8 cellular contexts compared by ENCODE assay signal in genomic region chr2:234308814-234309195, GRCh38.
DNase-seq lines count a peak whose midpoint lies in the region; ATAC-seq and TF ChIP-seq lines count a peak whose summit lies in the region.

No MANE protein-coding gene starts in this region.

- no peak overlapping the region for H3K4me3 ChIP-seq in epithelial cell of esophagus (ENCODE audit: low read length)

- DNase-seq in activated CD4-positive, alpha-beta T cell treated with anti-CD3 and anti-CD28 coated beads for 1 hour = peak; percentile 57
- DNase-seq in epithelial cell of esophagus (ENCODE audit: low read depth) = peak; percentile 84
- peak; percentile 64 to 65 for DNase-seq in stimulated activated CD4-positive, alpha-beta T cell treated with anti-CD3 and anti-CD28 coated beads, Interleukin-15, amount 100 ng/mL, for 48 hours (ENCODE audit: low read depth in 2 of 2)
- no peak for DNase-seq in NCI-H1417 (lab: John Stamatoyannopoulos, UW)
- no peak for DNase-seq in NK-92 treated with Interleukin-12 subunit alpha and Interleukin-12 subunit beta, amount 100 ng/mL, for 24 hours (lab: John Stamatoyannopoulos, UW)
- no peak for DNase-seq in ureter (ENCODE audit: low spot score)

- TF ChIP-seq CTCF in epithelial cell of esophagus (IDR thresholded peaks at IDR 0.05; ENCODE audit: insufficient read depth, low read depth, low read length, missing control alignments) = no peak

- ATAC-seq in GM19035 (IDR thresholded peaks at IDR 0.05; ENCODE audit: unreplicated experiment) = peak; percentile 86
- peak; percentile 93 for ATAC-seq in HG03135 (IDR thresholded peaks at IDR 0.05; ENCODE audit: unreplicated experiment)

Comparison
In these comparisons a context has a peak if more than half of its experiments do, and no peak if none do; other contexts are left out.
1. DNase-seq: peak in activated CD4-positive, alpha-beta T cell treated with anti-CD3 and anti-CD28 coated beads for 1 hour (single experiment), epithelial cell of esophagus (single experiment) and stimulated activated CD4-positive, alpha-beta T cell treated with anti-CD3 and anti-CD28 coated beads, Interleukin-15, amount 100 ng/mL, for 48 hours (2 of 2); none in NCI-H1417 (0 of 3), NK-92 treated with Interleukin-12 subunit alpha and Interleukin-12 subunit beta, amount 100 ng/mL, for 24 hours (single experiment) and ureter (single experiment).